In genomic region chrY:11668221-11668620, GRCh38 we compare ENCODE assay signal across 16 cellular contexts.
"Had no signal": no experiment of that assay in that cellular context is flagged by ENCODE, and none has a peak within 500 bp of the region (broad histone marks: within the 10 kb centered on the region; RNA-seq: fewer than 3 reads in every experiment).

No MANE protein-coding gene starts in this region.

- H3K4me3 ChIP-seq: lower lobe of right lung, sigmoid colon, stomach had no signal

- ATAC-seq: activated CD8-positive, alpha-beta T cell treated with anti-CD3 and anti-CD28 coated beads for 36 hours; activated T-helper 17 cell treated with anti-CD3 and anti-CD28 coated beads, Interleukin-2, amount 50 U/mL, for 72 hours; lower lobe of right lung; stimulated activated effector memory CD8-positive, alpha-beta T cell treated with anti-CD3 and anti-CD28 coated beads, Interleukin-12 subunit alpha, Interleukin-12 subunit beta, amount 100 ng/mL, for 72 hours; T-cell had no signal

- DNase-seq: activated B cell treated with CpG ODN at 0.5 μM for 24 hours; activated CD4-positive, alpha-beta T cell treated with anti-CD3 and anti-CD28 coated beads for 4 hours; activated CD8-positive, alpha-beta T cell treated with anti-CD3 and anti-CD28 coated beads for 36 hours; activated naive CD4-positive, alpha-beta T cell; activated T-cell treated with anti-CD3 and anti-CD28 coated beads, Interleukin-2, amount 50 U/mL, for 1 hour; anterior cingulate cortex; effector memory CD4-positive, alpha-beta T cell; lower lobe of right lung; nephron progenitor cell; nucleus accumbens; sigmoid colon; stimulated activated CD4-positive, alpha-beta T cell treated with anti-CD3 and anti-CD28 coated beads, Interleukin-4, amount 100 ng/mL, for 24 hours; stomach; T-cell had no signal
